11 cellular contexts compared by ENCODE assay signal in genomic region chr1:24463756-24464377, GRCh38. TPM values are rescaled to one million over a fixed set of nuclear protein-coding genes. Genes with fewer than 3 reads are reported as not detected.
A peak's percentile ranks its signal among the peaks of the same experiment; 100 is the strongest.
DNase-seq lines count a peak whose midpoint lies in the region; ATAC-seq and TF ChIP-seq lines count a peak whose summit lies in the region.
"Had no signal": no experiment of that assay in that cellular context is flagged by ENCODE, and none has a peak within 500 bp of the region (broad histone marks: within the 10 kb centered on the region; RNA-seq: fewer than 3 reads in every experiment).

No MANE protein-coding gene starts in this region.

- no peak for ATAC-seq in CD4-positive, CD25-positive, alpha-beta regulatory T cell (ENCODE audit: low read depth in 2 of 2)
- no peak for ATAC-seq in GM19035 (IDR thresholded peaks at IDR 0.05; ENCODE audit: unreplicated experiment)

- no peak for DNase-seq in CD4-positive, CD25-positive, alpha-beta regulatory T cell
- DNase-seq in SK-N-SH (no peak), iPS DF 6.9 (ENCODE audit: low read depth, low spot score) (peak; percentile 37), activated gamma-delta T cell (lab: John Stamatoyannopoulos, UW) (no peak), D341Med (ENCODE audit: low spot score) (no peak), NCI-H2081 (lab: John Stamatoyannopoulos, UW) (no peak)
- DNase-seq: C1 segment of cervical spinal cord, cortex of kidney had no signal

- no peaks in the 10 kb centered on the region for H3K27me3 Mint-ChIP-seq in CD4-positive, CD25-positive, alpha-beta regulatory T cell

- H2AFZ ChIP-seq in SK-N-SH (ENCODE audit: low read depth), result no peak overlapping the region
- H2AFZ ChIP-seq: parathyroid adenoma had no signal

- CTCF ChIA-PET in SK-N-SH (lab: Yijun Ruan, JAX), result interaction anchor here (0.6 kb wide), 1 partner anchor 467 kb away, joined by 3 read pairs; no protein-coding TSS in a partner anchor

- no peak for TF ChIP-seq RAD21 in SK-N-SH (IDR thresholded peaks at IDR 0.05; ENCODE audit: low read length)

- H3K4me1 Mint-ChIP-seq in CD4-positive, CD25-positive, alpha-beta regulatory T cell, result peaks cover 13 to 42% (median 14%) of the 10 kb centered on the region in 4 donors

- H3K9ac ChIP-seq in HUES48 (ENCODE audit: low read depth, low read length) (peak overlapping the region; percentile 24; the same call in 1 of the 2 replicates), SK-N-SH (no peak overlapping the region)
- H3K9ac ChIP-seq: parathyroid adenoma had no signal

- H3K4me3 ChIP-seq in CD4-positive, CD25-positive, alpha-beta regulatory T cell (ENCODE audit: low read depth, low read length), result no peak overlapping the region
- H3K4me3 ChIP-seq in HUES48 (ENCODE audit: low read depth, low read length) (peak overlapping the region; percentile 55), SK-N-SH (ENCODE audit: low read depth in 2 of 2, low read length in 1 of 2) (no peak overlapping the region), iPS DF 6.9 (ENCODE audit: low read length) (no peak overlapping the region)

- peak overlapping the region; percentile 78 to 92 (median 84) for H3K27ac Mint-ChIP-seq in CD4-positive, CD25-positive, alpha-beta regulatory T cell

- no peaks in the 10 kb centered on the region for H4K20me1 ChIP-seq in SK-N-SH (ENCODE audit: insufficient read depth)

- peak overlapping the region; percentile 19; the same call in 1 of the 2 replicates for H3K4me2 ChIP-seq in SK-N-SH

- H3K27me3 ChIP-seq in CD4-positive, CD25-positive, alpha-beta regulatory T cell (ENCODE audit: control insufficient read depth, insufficient read depth, low read length), result no peaks in the 10 kb centered on the region
- H3K27me3 ChIP-seq in HUES48 (ENCODE audit: control insufficient read depth, insufficient read depth, low read length), result no peaks in the 10 kb centered on the region
- no peaks in the 10 kb centered on the region for H3K27me3 ChIP-seq in SK-N-SH (ENCODE audit: insufficient read depth)
- H3K27me3 ChIP-seq in iPS DF 6.9 (ENCODE audit: control insufficient read depth, insufficient read depth, low read length), result no peaks in the 10 kb centered on the region

- no peaks in the 10 kb centered on the region for H3F3A ChIP-seq in SK-N-SH (replicated peaks; ENCODE audit: insufficient read depth)

- POLR2A ChIA-PET in SK-N-SH (lab: Yijun Ruan, JAX), result no interaction called here

- no peak for TF ChIP-seq CTCF in SK-N-SH (IDR thresholded peaks at IDR 0.05)

- peaks cover 0 to 2% (median 0%) of the 10 kb centered on the region in 7 donors for H3K9me3 Mint-ChIP-seq in CD4-positive, CD25-positive, alpha-beta regulatory T cell

- H3K4me3 Mint-ChIP-seq in CD4-positive, CD25-positive, alpha-beta regulatory T cell, result peak overlapping the region in 3 of 4 donors; percentile 49 to 60 (median 56)

- no peaks in the 10 kb centered on the region for H3K9me3 ChIP-seq in CD4-positive, CD25-positive, alpha-beta regulatory T cell (ENCODE audit: control insufficient read depth in 2 of 2, low read length in 2 of 2)
- H3K9me3 ChIP-seq in HUES48 (ENCODE audit: control insufficient read depth, insufficient read depth, low read length) (no peaks in the 10 kb centered on the region), SK-N-SH (no peaks in the 10 kb centered on the region), iPS DF 6.9 (ENCODE audit: control insufficient read depth, insufficient read depth, low read length) (no peaks in the 10 kb centered on the region)

- WGBS in SK-N-SH (ENCODE audit: low lambda C conversion rate), result 85% methylated on average over 11 of the region's 11 CpGs
- WGBS in iPS DF 6.9 (ENCODE audit: insufficient coverage, insufficient read length), result no CpG with 5 or more reads among the region's 11 CpGs

- peak overlapping the region; percentile 43 for H3K27ac ChIP-seq in CD4-positive, CD25-positive, alpha-beta regulatory T cell (ENCODE audit: insufficient read depth, low read length, poor library complexity, severe bottlenecking)
- H3K27ac ChIP-seq in HUES48 (ENCODE audit: low read depth, low read length) (peak overlapping the region; percentile 89), SK-N-SH (ENCODE audit: low read depth in 2 of 2, low read length in 1 of 2) (peak overlapping the region in 1 of 2 experiments; percentile 32; a peak in 1 of 4 replicates), iPS DF 6.9 (ENCODE audit: low read length) (peak overlapping the region; percentile 10)
- H3K27ac ChIP-seq: parathyroid adenoma had no signal

- no peaks in the 10 kb centered on the region for H3K4me1 ChIP-seq in CD4-positive, CD25-positive, alpha-beta regulatory T cell (ENCODE audit: control insufficient read depth, insufficient read depth, low read length, poor library complexity, severe bottlenecking)
- H3K4me1 ChIP-seq in HUES48 (ENCODE audit: control insufficient read depth, insufficient read depth, low read length), result peaks cover 30% of the 10 kb centered on the region
- H3K4me1 ChIP-seq in SK-N-SH (ENCODE audit: control insufficient read depth in 1 of 2, insufficient read depth in 2 of 2, low read depth in 1 of 2, low read length in 1 of 2), result peaks cover 0 to 12% of the 10 kb centered on the region in 2 experiments; a peak in 1 of 4 replicates
- peaks cover 3% of the 10 kb centered on the region; the same call in 1 of the 2 replicates for H3K4me1 ChIP-seq in iPS DF 6.9 (ENCODE audit: control insufficient read depth, insufficient read depth, low read length)

- H3K36me3 Mint-ChIP-seq in CD4-positive, CD25-positive, alpha-beta regulatory T cell, result peaks cover 60% of the 10 kb centered on the region

- peaks cover 74% of the 10 kb centered on the region for H3K36me3 ChIP-seq in CD4-positive, CD25-positive, alpha-beta regulatory T cell (ENCODE audit: control insufficient read depth, insufficient read depth, low read length)
- H3K36me3 ChIP-seq in HUES48 (ENCODE audit: control insufficient read depth, insufficient read depth, low read length) (no peaks in the 10 kb centered on the region), SK-N-SH (replicated peaks in 1 of 2; ENCODE audit: control insufficient read depth in 1 of 2, insufficient read depth in 2 of 2, low read length in 1 of 2) (peaks cover 4 to 13% of the 10 kb centered on the region in 2 experiments), iPS DF 6.9 (ENCODE audit: control insufficient read depth, insufficient read depth, low read length) (peaks cover 2% of the 10 kb centered on the region; the same call in 1 of the 2 replicates)

- H3K79me2 ChIP-seq in SK-N-SH (ENCODE audit: insufficient read depth), result no peaks in the 10 kb centered on the region
- H3K79me2 ChIP-seq: parathyroid adenoma had no signal

- H3K9me2 ChIP-seq in SK-N-SH, result no peaks in the 10 kb centered on the region

- no peak for TF ChIP-seq EP300 in SK-N-SH (IDR thresholded peaks at IDR 0.05; ENCODE audit: borderline replicate concordance in 1 of 2, low read depth in 1 of 2, low read length in 1 of 2)

TF ChIP-seq in SK-N-SH, 30 proteins besides CTCF, POLR2A, EP300 and RAD21 (continues in another document):
- no peak for TF ChIP-seq TCF12 (IDR thresholded peaks at IDR 0.05)
- no peak for TF ChIP-seq REST (IDR thresholded peaks at IDR 0.05; ENCODE audit: low read depth, low read length)
- TF ChIP-seq, protein P1, sequence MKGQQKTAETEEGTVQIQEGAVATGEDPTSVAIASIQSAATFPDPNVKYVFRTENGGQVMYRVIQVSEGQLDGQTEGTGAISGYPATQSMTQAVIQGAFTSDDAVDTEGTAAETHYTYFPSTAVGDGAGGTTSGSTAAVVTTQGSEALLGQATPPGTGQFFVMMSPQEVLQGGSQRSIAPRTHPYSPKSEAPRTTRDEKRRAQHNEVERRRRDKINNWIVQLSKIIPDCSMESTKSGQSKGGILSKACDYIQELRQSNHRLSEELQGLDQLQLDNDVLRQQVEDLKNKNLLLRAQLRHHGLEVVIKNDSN (IDR thresholded peaks at IDR 0.05; ENCODE audit: borderline replicate concordance, low read depth), result no peak

RNA-seq across cellular contexts. Expression of gene RCAN3, which starts 38.8 kb away (rescaled TPM):
- 172 TPM for total RNA-seq in CD4-positive, CD25-positive, alpha-beta regulatory T cell
- 100 to 1,000 TPM; 126 to 146 (median 133) TPM for polyA plus RNA-seq in CD4-positive, CD25-positive, alpha-beta regulatory T cell
- 4.8 TPM in 2 replicates for polyA plus RNA-seq in SK-N-SH (2012; rRNA removed)
- polyA plus RNA-seq in SK-N-SH (2012; cell fraction: cytosol; rRNA removed), result 6.0 and 6.3 TPM in 2 replicates
- polyA plus RNA-seq in SK-N-SH (2012; cell fraction: nucleus; rRNA removed), result 5.0 and 6.2 TPM in 2 replicates

RNA-seq across cellular contexts. Expression of gene NIPAL3, which starts 48.3 kb away (rescaled TPM):
- total RNA-seq in CD4-positive, CD25-positive, alpha-beta regulatory T cell, result 57.0 TPM
- polyA plus RNA-seq in CD4-positive, CD25-positive, alpha-beta regulatory T cell, result 10 to 100 TPM; 62.1 to 70.2 (median 65.2) TPM
- polyA plus RNA-seq in SK-N-SH (2012; rRNA removed), result 20.3 and 28.6 TPM in 2 replicates
- polyA plus RNA-seq in SK-N-SH (2012; cell fraction: cytosol; rRNA removed), result 17.2 and 24.0 TPM in 2 replicates
- polyA plus RNA-seq in SK-N-SH (2012; cell fraction: nucleus; rRNA removed), result 17.4 and 17.9 TPM in 2 replicates

RNA-seq across cellular contexts. Expression of gene STPG1, which starts 50.3 kb away (rescaled TPM):
- total RNA-seq in CD4-positive, CD25-positive, alpha-beta regulatory T cell, result 3.4 TPM
- polyA plus RNA-seq in CD4-positive, CD25-positive, alpha-beta regulatory T cell, result 1 to 10 TPM; 1.1 to 5.3 (median 2.7) TPM
- polyA plus RNA-seq in SK-N-SH (2012; rRNA removed), result 8.6 and 8.7 TPM in 2 replicates
- polyA plus RNA-seq in SK-N-SH (2012; cell fraction: cytosol; rRNA removed), result 6.7 and 8.0 TPM in 2 replicates
- polyA plus RNA-seq in SK-N-SH (2012; cell fraction: nucleus; rRNA removed), result 8.3 and 8.9 TPM in 2 replicates

Comparison
In these comparisons a context has a peak if more than half of its experiments do, and no peak if none do; other contexts are left out.
1. RNA of gene RCAN3, which starts 38.8 kb away (polyA plus RNA-seq): 126 to 146 TPM in CD4-positive, CD25-positive, alpha-beta regulatory T cell; 4.8 to 6.3 TPM in SK-N-SH; every median in the first group is over 10 times any median in the second.